Comparison of ENCODE assay signal across 1 cellular context in genomic region chr11:128188346-128189115, GRCh38.
TF ChIP-seq lines count a peak whose summit lies in the region.

No MANE protein-coding gene starts in this region.

TF ChIP-seq in IMR-90, 13 proteins besides CTCF, POLR2A, EP300 and RAD21 (continued from another document):
- TF ChIP-seq, protein P1, sequence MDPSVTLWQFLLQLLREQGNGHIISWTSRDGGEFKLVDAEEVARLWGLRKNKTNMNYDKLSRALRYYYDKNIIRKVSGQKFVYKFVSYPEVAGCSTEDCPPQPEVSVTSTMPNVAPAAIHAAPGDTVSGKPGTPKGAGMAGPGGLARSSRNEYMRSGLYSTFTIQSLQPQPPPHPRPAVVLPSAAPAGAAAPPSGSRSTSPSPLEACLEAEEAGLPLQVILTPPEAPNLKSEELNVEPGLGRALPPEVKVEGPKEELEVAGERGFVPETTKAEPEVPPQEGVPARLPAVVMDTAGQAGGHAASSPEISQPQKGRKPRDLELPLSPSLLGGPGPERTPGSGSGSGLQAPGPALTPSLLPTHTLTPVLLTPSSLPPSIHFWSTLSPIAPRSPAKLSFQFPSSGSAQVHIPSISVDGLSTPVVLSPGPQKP (IDR thresholded peaks at IDR 0.05; ENCODE audit: borderline replicate concordance, low read depth, low read length): no peak
